Comparison of ENCODE assay signal across 9 cellular contexts in the genomic region with DNA sequence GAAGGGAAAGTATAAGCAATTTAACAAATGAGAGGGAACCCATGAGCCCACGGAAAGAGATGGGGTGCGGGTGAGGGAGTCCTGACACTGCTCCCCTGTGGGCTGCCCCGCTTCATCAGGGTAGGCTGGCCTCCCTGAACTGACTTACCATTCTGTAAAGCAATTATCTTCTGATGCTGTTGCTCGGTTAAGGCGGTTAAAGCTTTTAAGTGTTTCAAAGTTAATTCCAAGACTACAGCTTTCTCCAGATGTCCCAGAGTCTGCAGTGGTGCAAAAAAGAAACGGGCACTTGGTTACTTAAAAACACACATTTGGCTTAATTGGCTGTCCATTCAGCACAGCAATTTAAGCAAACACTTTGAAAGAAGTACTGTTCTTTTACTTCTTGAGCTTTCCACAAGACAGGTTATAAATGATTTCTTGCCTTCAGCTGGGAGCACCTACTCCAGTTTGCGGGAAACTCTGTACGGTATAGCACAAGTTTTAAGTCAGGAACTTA. TPM values are rescaled to one million over a fixed set of nuclear protein-coding genes. Genes with fewer than 3 reads are reported as not detected.
DNase-seq lines count a peak whose midpoint lies in the region; ATAC-seq, FAIRE-seq and TF ChIP-seq lines count a peak whose summit lies in the region.
"Had no signal": no experiment of that assay in that cellular context is flagged by ENCODE, and none has a peak within 500 bp of the region (broad histone marks: within the 10 kb centered on the region; RNA-seq: fewer than 3 reads in every experiment).

No MANE protein-coding gene starts in this region.

- no peaks in the 10 kb centered on the region for H3K36me3 ChIP-seq in K562 (ENCODE audit: control insufficient read depth, insufficient read depth, low read length)
- H3K36me3 ChIP-seq in lower lobe of right lung, result no peaks in the 10 kb centered on the region
- no peaks in the 10 kb centered on the region for H3K36me3 ChIP-seq in tibial nerve

- FAIRE-seq in K562 (lab: Jason Lieb, UNC), result no peak

- H3K4me3 ChIP-seq in K562 (no peak overlapping the region), lower lobe of right lung (peak overlapping the region; percentile 62), tibial nerve (peak overlapping the region; percentile 63 to 75 (median 68))

- no peak overlapping the region for H3K27ac Mint-ChIP-seq in activated T-cell treated with anti-CD3 and anti-CD28 coated beads, Interleukin-2, amount 50 U/mL, for 72 hours

- no peak for TF ChIP-seq RAD21 in K562 (CRISPR knock-in tag; conservative IDR thresholded peaks at IDR 0.05 in 1 of 2, IDR thresholded peaks at IDR 0.05 in 1 of 2)

- no peaks in the 10 kb centered on the region for H3K9me1 ChIP-seq in K562 (ENCODE audit: control insufficient read depth, insufficient read depth, low read length)

- no peak overlapping the region for H3K9ac ChIP-seq in K562 (ENCODE audit: insufficient read depth in 1 of 2, low read depth in 2 of 2, low read length in 2 of 2)

- no peaks in the 10 kb centered on the region for H3K36me3 Mint-ChIP-seq in activated T-cell treated with anti-CD3 and anti-CD28 coated beads, Interleukin-2, amount 50 U/mL, for 72 hours (ENCODE audit: insufficient read depth in 2 of 2)

- CTCF ChIA-PET in K562 (lab: Yijun Ruan, JAX; ENCODE audit: low intra/inter-chr PET ratio), result no interaction called here

- H2AFZ ChIP-seq in K562 (ENCODE audit: low read depth, low read length), result no peak overlapping the region

- H3K27me3 Mint-ChIP-seq in activated T-cell treated with anti-CD3 and anti-CD28 coated beads, Interleukin-2, amount 50 U/mL, for 72 hours (ENCODE audit: low read depth), result peaks cover 80% of the 10 kb centered on the region

- H3K9me3 ChIP-seq in K562 (replicated peaks; ENCODE audit: control insufficient read depth, insufficient read depth, low read depth, low read length) (no peaks in the 10 kb centered on the region), lower lobe of right lung (no peaks in the 10 kb centered on the region), tibial nerve (no peaks in the 10 kb centered on the region)

- ATAC-seq in activated T-cell treated with anti-CD3 and anti-CD28 coated beads, Interleukin-2, amount 50 U/mL, for 72 hours (replicated peaks in 1 of 2), result peak in 1 of 2 donors; percentile 11
- ATAC-seq in K562, result no peak
- ATAC-seq in lower lobe of right lung, result no peak

- H3K4me1 ChIP-seq in K562 (replicated peaks in 1 of 2; ENCODE audit: control insufficient read depth in 2 of 2, insufficient read depth in 2 of 2, low read length in 2 of 2) (peaks cover 0 to 25% of the 10 kb centered on the region in 2 experiments; a peak in 4 of 5 replicates), lower lobe of right lung (peaks cover 60% of the 10 kb centered on the region), tibial nerve (peaks cover 0 to 50% (median 8%) of the 10 kb centered on the region in 4 donors)

- in situ Hi-C loops in K562 (cut with MboI), result no loop called here

- H3K9me3 Mint-ChIP-seq in activated T-cell treated with anti-CD3 and anti-CD28 coated beads, Interleukin-2, amount 50 U/mL, for 72 hours, result no peaks in the 10 kb centered on the region

- TF ChIP-seq POLR2A in K562 (conservative IDR thresholded peaks at IDR 0.05), result no peak
- no peak for TF ChIP-seq POLR2A in tibial nerve (IDR thresholded peaks at IDR 0.05)

- DNase-seq in activated T-cell treated with anti-CD3 and anti-CD28 coated beads, Interleukin-2, amount 50 U/mL, for 72 hours, result no peak
- DNase-seq in activated T-cell treated with anti-CD3 and anti-CD28 coated beads for 4 hours (no peak), K562 (ENCODE audit: extremely low read depth in 1 of 4, low spot score in 3 of 4) (no peak), lower lobe of right lung (no peak), tibial nerve (ENCODE audit: low spot score in 2 of 2) (no peak), NCI-H226 (no peak), NCI-H2196 treated with DMSO at 0.1 percent for 48 hours (lab: John Stamatoyannopoulos, UW; ENCODE audit: unreplicated experiment) (no peak), UCSD-AML1 (lab: John Stamatoyannopoulos, UW; ENCODE audit: unreplicated experiment) (no peak)
- DNase-seq: DMS79 treated with DMSO at 0.1 percent for 48 hours had no signal

- no peak for TF ChIP-seq EP300 in K562 (IDR thresholded peaks at IDR 0.05; ENCODE audit: low read length)
- no peak for TF ChIP-seq EP300 in tibial nerve (IDR thresholded peaks at IDR 0.05)

- no peaks in the 10 kb centered on the region; the same call in 1 of the 2 replicates for H4K20me1 ChIP-seq in K562 (replicated peaks; ENCODE audit: control insufficient read depth, insufficient read depth, low read length)

- intact Hi-C loops in K562 (cut with micrococcal nuclease), result no loop called here
- intact Hi-C loops in lower lobe of right lung (cut with DNase I), result no loop called here

- no peak overlapping the region; the same call in 1 of the 2 replicates for H3K4me2 ChIP-seq in K562 (ENCODE audit: insufficient read depth, low read length)

- H3K27ac ChIP-seq in K562 (ENCODE audit: extremely low read depth, low read depth, low read length) (no peak overlapping the region), lower lobe of right lung (peak overlapping the region; percentile 79), tibial nerve (peak overlapping the region; percentile 90 to 98 (median 96))

- POLR2A ChIA-PET in K562 (lab: Yijun Ruan, JAX), result interaction anchor here (0.7 to 2.1 kb wide), 4 partner anchors 8 to 459 kb away, joined by 3 to 6 read pairs (median 4); no protein-coding TSS in a partner anchor

- BruUV-seq in K562 (replicated peaks; lab: Mats Ljungman, UMichigan), result no TSS peak

- peak overlapping the region; percentile 77 to 84 for H3K4me3 Mint-ChIP-seq in activated T-cell treated with anti-CD3 and anti-CD28 coated beads, Interleukin-2, amount 50 U/mL, for 72 hours

- H3K79me2 ChIP-seq in K562 (ENCODE audit: control insufficient read depth, insufficient read depth, low read length), result no peaks in the 10 kb centered on the region

- H3K4me1 Mint-ChIP-seq in activated T-cell treated with anti-CD3 and anti-CD28 coated beads, Interleukin-2, amount 50 U/mL, for 72 hours (ENCODE audit: low read depth), result peaks cover 43% of the 10 kb centered on the region

- 17% methylated on average over 8 of the region's 8 CpGs for WGBS in K562 (ENCODE audit: insufficient coverage, low coverage, missing lambda C conversion rate)
- WGBS in tibial nerve, 2 donors, result 11 to 13% methylated on average over 8 of the region's 8 CpGs

- no peak for TF ChIP-seq CTCF in K562 (IDR thresholded peaks at IDR 0.05 in 2 of 3, conservative IDR thresholded peaks at IDR 0.05 in 1 of 3; ENCODE audit: insufficient read depth in 2 of 3, low read depth in 1 of 3, low read length in 3 of 3)
- no peak for TF ChIP-seq CTCF in lower lobe of right lung (IDR thresholded peaks at IDR 0.05)
- no peak for TF ChIP-seq CTCF in tibial nerve (IDR thresholded peaks at IDR 0.05)

- H3K27me3 ChIP-seq in K562 (ENCODE audit: control insufficient read depth in 2 of 2, insufficient read depth in 2 of 2, low read length in 2 of 2) (peaks cover 46 to 52% of the 10 kb centered on the region in 2 experiments), lower lobe of right lung (ENCODE audit: low read depth) (peaks cover 67% of the 10 kb centered on the region), tibial nerve (no peaks in the 10 kb centered on the region)

TF ChIP-seq in K562, 482 proteins besides CTCF, POLR2A, EP300 and RAD21:
- TF ChIP-seq CBX2 (IDR thresholded peaks at IDR 0.05; ENCODE audit: insufficient read depth, low read length, poor library complexity, severe bottlenecking), result peak; percentile 56
- no peak for TF ChIP-seq SUPT5H (IDR thresholded peaks at IDR 0.05)
- TF ChIP-seq, protein P1, sequence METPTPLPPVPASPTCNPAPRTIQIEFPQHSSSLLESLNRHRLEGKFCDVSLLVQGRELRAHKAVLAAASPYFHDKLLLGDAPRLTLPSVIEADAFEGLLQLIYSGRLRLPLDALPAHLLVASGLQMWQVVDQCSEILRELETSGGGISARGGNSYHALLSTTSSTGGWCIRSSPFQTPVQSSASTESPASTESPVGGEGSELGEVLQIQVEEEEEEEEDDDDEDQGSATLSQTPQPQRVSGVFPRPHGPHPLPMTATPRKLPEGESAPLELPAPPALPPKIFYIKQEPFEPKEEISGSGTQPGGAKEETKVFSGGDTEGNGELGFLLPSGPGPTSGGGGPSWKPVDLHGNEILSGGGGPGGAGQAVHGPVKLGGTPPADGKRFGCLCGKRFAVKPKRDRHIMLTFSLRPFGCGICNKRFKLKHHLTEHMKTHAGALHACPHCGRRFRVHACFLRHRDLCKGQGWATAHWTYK (CRISPR knock-in tag; IDR thresholded peaks at IDR 0.05), result 0 out of 2 replicates have a peak, but pooled peaks have one; percentile 18

RNA-seq across cellular contexts. Expression of a gene that starts 1.3 kb away (rescaled TPM):
- not detected for total RNA-seq in activated T-cell treated with anti-CD3 and anti-CD28 coated beads, Interleukin-2, amount 50 U/mL, for 72 hours
- not detected in 2 replicates for total RNA-seq in K562 (2011; cell fraction: chromatin; rRNA removed; ENCODE audit: low replicate concordance)
- not detected in 2 replicates for total RNA-seq in K562 (2011; cell fraction: nucleolus; rRNA removed)
- not detected in 2 replicates for total RNA-seq in K562 (2011; cell fraction: nucleoplasm; rRNA removed)
- total RNA-seq in K562 (2014; rRNA removed) (not detected in 2 replicates), K562 (2014; rRNA removed; fragmentation: Illumina TruSeq; extraction: Trizol) (not detected in 2 replicates), K562 (2015; rRNA removed; fragmentation: Illumina TruSeq; extraction: Trizol) (not detected in 2 replicates), K562 (2021) (0.45 TPM in 1 of 2 replicates, not detected in the other), lower lobe of right lung (125 TPM), tibial nerve (10 to 100 TPM in 2 of 4 donors, 1 to 10 TPM in 2; 6.5 to 12.7 (median 9.9) TPM)
- polyA plus RNA-seq in K562 (2011; rRNA removed) (not detected in 2 replicates), K562 (2014; fragmentation: Illumina TruSeq; extraction: Trizol) (not detected in 2 replicates), K562 (2014; fragmentation: Nextera tagmentation; extraction: Ambion mirVana) (not detected), K562 (2014; rRNA removed) (not detected in 2 replicates)
- polyA plus RNA-seq in K562 (2011; cell fraction: cytosol; rRNA removed), result not detected in 2 replicates
- not detected in 2 replicates for polyA plus RNA-seq in K562 (2011; cell fraction: nucleus; rRNA removed)
- polyA plus RNA-seq in K562 (2012), result 0.03 TPM in 1 of 2 replicates, not detected in the other
- polyA minus RNA-seq in K562 (2011; rRNA and poly(A)+ RNA removed), result not detected in 2 replicates
- not detected in 2 replicates for polyA minus RNA-seq in K562 (2011; cell fraction: cytosol; rRNA and poly(A)+ RNA removed)
- polyA minus RNA-seq in K562 (2011; cell fraction: nucleus; rRNA and poly(A)+ RNA removed), result not detected in 2 replicates
